In genomic region chr1:24558902-24559791, GRCh38 we compare ENCODE assay signal across 9 cellular contexts. TPM values are rescaled to one million over a fixed set of nuclear protein-coding genes. Genes with fewer than 3 reads are reported as not detected.
DNase-seq lines count a peak whose midpoint lies in the region; ATAC-seq and TF ChIP-seq lines count a peak whose summit lies in the region.
"Had no signal": no experiment of that assay in that cellular context is flagged by ENCODE, and none has a peak within 500 bp of the region (broad histone marks: within the 10 kb centered on the region; RNA-seq: fewer than 3 reads in every experiment).

No MANE protein-coding gene starts in this region.

- POLR2A ChIA-PET in HCT116 (lab: Charles Lee): no interaction called here

- no peaks in the 10 kb centered on the region for H3K9me3 ChIP-seq in HCT116 (ENCODE audit: control insufficient read depth in 1 of 2, insufficient read depth in 1 of 2, low read depth in 1 of 2, low read length in 2 of 2)

- RAD21 ChIA-PET in HCT116 (lab: Charles Lee; ENCODE audit: low non-redundant PET in 1 of 2, low total read pairs in 2 of 2, uncharacterized antibody in 2 of 2, unreplicated experiment in 2 of 2): no interaction called here

- no peak overlapping the region for H3K9ac ChIP-seq in HCT116 (ENCODE audit: low read length)

- H3K9me2 ChIP-seq in HCT116 (ENCODE audit: insufficient read depth): no peaks in the 10 kb centered on the region

- CTCF ChIA-PET in HCT116 (lab: Charles Lee): interaction anchor here (1.0 to 1.4 kb wide), 3 partner anchors 17 to 144 kb away, joined by 4 read pairs; partner anchors contain the start of gene NIPAL3

- no peak for TF ChIP-seq POLR2A in HCT116 (IDR thresholded peaks at IDR 0.05; ENCODE audit: borderline replicate concordance, extremely low read depth, insufficient read depth, insufficient read length)

- no peaks in the 10 kb centered on the region for H3K36me3 ChIP-seq in HCT116 (ENCODE audit: control insufficient read depth in 1 of 2, insufficient read depth in 2 of 2, low read length in 2 of 2)

- DNase-seq in HCT116 (ENCODE audit: low read depth, low spot score) (peak; percentile 48), SK-MEL-5 (ENCODE audit: low read depth, low spot score) (peak; percentile 77), head of caudate nucleus (peak; percentile 32 to 85 (median 64)), skeletal muscle cell (ENCODE audit: low read depth) (peak; percentile 26), HUDEP-2 (lab: John Stamatoyannopoulos, UW; ENCODE audit: unreplicated experiment in 76 of 76) (no peak), islet precursor cell (no peak)

- TF ChIP-seq CTCF in HCT116 (IDR thresholded peaks at IDR 0.05 in 2 of 3, conservative IDR thresholded peaks at IDR 0.05 in 1 of 3; ENCODE audit: borderline replicate concordance in 1 of 3, insufficient read depth in 1 of 3, low read depth in 2 of 3, low read length in 2 of 3): no peak

- TF ChIP-seq RAD21 in HCT116 (IDR thresholded peaks at IDR 0.05; ENCODE audit: low read depth): no peak

- intact Hi-C loops in HCT116 (cut with micrococcal nuclease): no loop called here
- intact Hi-C loops in head of caudate nucleus (cut with DNase I): no loop called here

- no TSS peak for BruUV-seq in HCT116 (replicated peaks; lab: Mats Ljungman, UMichigan)

- peaks cover 40 to 43% of the 10 kb centered on the region in 2 experiments; a peak in 3 of 4 replicates for H3K4me1 ChIP-seq in HCT116 (ENCODE audit: control insufficient read depth in 1 of 2, insufficient read depth in 2 of 2, low read length in 2 of 2)

- H3K4me2 ChIP-seq in HCT116 (ENCODE audit: low read length): peak overlapping the region; percentile 44

- peak; percentile 71 for ATAC-seq in HCT116
- ATAC-seq in HG02938 (IDR thresholded peaks at IDR 0.05; ENCODE audit: unreplicated experiment): no peak
- ATAC-seq in HG03135 (IDR thresholded peaks at IDR 0.05; ENCODE audit: unreplicated experiment): no peak

- in situ Hi-C loops in SK-MEL-5 (cut with HindIII; ENCODE audit: low pct_unique_long_range_greater_than_20kb, low sequenced_read_pairs): no loop called here

- H3K27ac ChIP-seq in HCT116 (ENCODE audit: low read depth, low read length): no peak overlapping the region

- H2AFZ ChIP-seq in HCT116 (ENCODE audit: low read depth, low read length, poor library complexity, severe bottlenecking): peak overlapping the region; percentile 54

- H3K4me3 ChIP-seq in HCT116 (replicated peaks in 1 of 2; ENCODE audit: low read depth in 1 of 2, low read length in 2 of 2): no peak overlapping the region
- no peak overlapping the region for H3K4me3 ChIP-seq in skeletal muscle cell (ENCODE audit: low read depth, low read length)

- no peaks in the 10 kb centered on the region for H3K79me2 ChIP-seq in HCT116 (ENCODE audit: insufficient read depth, low read length)

- H4K20me1 ChIP-seq in HCT116 (ENCODE audit: insufficient read depth): no peaks in the 10 kb centered on the region

- H3K27me3 ChIP-seq in HCT116 (ENCODE audit: insufficient read depth, low read length): no peaks in the 10 kb centered on the region

TF ChIP-seq in HCT116, 20 proteins besides CTCF, POLR2A, EP300 and RAD21:
- TF ChIP-seq SIN3A (IDR thresholded peaks at IDR 0.05; ENCODE audit: low read depth) (no peak), EZH2 (IDR thresholded peaks at IDR 0.05) (no peak), JUND (IDR thresholded peaks at IDR 0.05) (no peak), SP1 (IDR thresholded peaks at IDR 0.05; ENCODE audit: low read depth) (no peak), TCF7L2 (IDR thresholded peaks at IDR 0.05; ENCODE audit: borderline replicate concordance, extremely low read depth, insufficient read depth, insufficient read length) (no peak), ZBTB33 (IDR thresholded peaks at IDR 0.05; ENCODE audit: extremely low read depth, insufficient replicate concordance, low read length) (no peak), REST (IDR thresholded peaks at IDR 0.05; ENCODE audit: low read depth) (no peak), FOSL1 (IDR thresholded peaks at IDR 0.05; ENCODE audit: low read depth) (no peak), MAX (IDR thresholded peaks at IDR 0.05) (no peak), ELF1 (IDR thresholded peaks at IDR 0.05; ENCODE audit: borderline replicate concordance, low read depth) (no peak), SRF (IDR thresholded peaks at IDR 0.05; ENCODE audit: low read depth) (no peak), ZFX (IDR thresholded peaks at IDR 0.05) (no peak), ZNF274 (IDR thresholded peaks at IDR 0.05; ENCODE audit: low read depth, low read length) (no peak), CEBPB (IDR thresholded peaks at IDR 0.05; ENCODE audit: low read depth) (no peak), EZH2phosphoT487 (IDR thresholded peaks at IDR 0.05; ENCODE audit: borderline replicate concordance) (no peak), ATF3 (IDR thresholded peaks at IDR 0.05) (no peak)

RNA-seq across cellular contexts. Expression of gene NCMAP, which starts 3.3 kb away (rescaled TPM):
- total RNA-seq in HCT116 (2021; ENCODE audit: unreplicated experiment): 0.84 TPM
- polyA plus RNA-seq in HCT116 (2012): 0.65 and 0.99 TPM in 2 replicates
- total RNA-seq in SK-MEL-5 (2014; rRNA removed; shearing (Covaris generic)): not detected in 2 replicates
- polyA plus RNA-seq in SK-MEL-5 (2015; cell fraction: cytosol; rRNA removed): not detected in 2 replicates
- not detected in 2 replicates for polyA plus RNA-seq in SK-MEL-5 (2015; cell fraction: nucleus; rRNA removed)
- total RNA-seq: pulmonary artery endothelial cell had no signal

RNA-seq across cellular contexts. Expression of gene RCAN3, which starts 56.5 kb away (rescaled TPM):
- total RNA-seq in HCT116 (2021; ENCODE audit: unreplicated experiment): 13.3 TPM
- 6.9 and 7.9 TPM in 2 replicates for polyA plus RNA-seq in HCT116 (2012)
- 9.2 and 10.3 TPM in 2 replicates for total RNA-seq in SK-MEL-5 (2014; rRNA removed; shearing (Covaris generic))
- 14.1 and 16.8 TPM in 2 replicates for polyA plus RNA-seq in SK-MEL-5 (2015; cell fraction: cytosol; rRNA removed)
- 6.1 and 12.8 TPM in 2 replicates for polyA plus RNA-seq in SK-MEL-5 (2015; cell fraction: nucleus; rRNA removed)

Comparison
In these comparisons a context has a peak if more than half of its experiments do, and no peak if none do; other contexts are left out.
1. DNase-seq: peak in HCT116 (single experiment), SK-MEL-5 (single experiment), head of caudate nucleus (42 of 42) and skeletal muscle cell (single experiment); none in HUDEP-2 (0 of 76) and islet precursor cell (single experiment).